ENCODE assay signal across 15 cellular contexts in the genomic region with DNA sequence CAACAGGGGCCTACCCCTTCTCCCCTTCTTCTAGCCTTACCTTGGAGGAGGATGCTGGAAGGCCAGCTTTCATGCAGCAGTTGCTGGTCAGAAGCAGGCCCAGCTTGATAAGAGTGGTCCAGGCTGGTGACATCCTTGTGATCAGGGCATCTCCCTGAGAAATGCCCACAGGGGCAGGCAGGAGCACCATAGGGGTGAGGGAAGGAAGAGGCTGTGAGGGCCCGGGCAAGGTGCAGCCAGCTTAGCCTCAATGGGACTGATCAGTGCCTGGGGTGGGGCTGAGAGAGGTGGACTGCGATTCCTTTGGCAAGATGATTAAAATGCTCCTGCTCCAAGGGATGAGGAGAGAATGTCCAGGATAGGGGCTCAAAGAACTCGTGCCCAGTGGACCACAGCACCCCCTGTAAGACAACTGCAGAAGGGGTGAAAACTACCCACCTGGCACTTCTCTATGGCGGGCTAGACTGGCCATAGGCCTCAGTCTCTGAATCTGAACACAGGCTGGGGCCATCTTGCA. TPM values are rescaled to one million over a fixed set of nuclear protein-coding genes. Genes with fewer than 3 reads are reported as not detected.
DNase-seq lines count a peak whose midpoint lies in the region; ATAC-seq and TF ChIP-seq lines count a peak whose summit lies in the region.
"Had no signal": no experiment of that assay in that cellular context is flagged by ENCODE, and none has a peak within 500 bp of the region (broad histone marks: within the 10 kb centered on the region; RNA-seq: fewer than 3 reads in every experiment).

No MANE protein-coding gene starts in this region.

- H3K27me3 Mint-ChIP-seq in activated naive CD8-positive, alpha-beta T cell treated with anti-CD3 and anti-CD28 coated beads, Interleukin-2, amount 50 U/mL, for 24 hours = no peaks in the 10 kb centered on the region
- no peaks in the 10 kb centered on the region for H3K27me3 Mint-ChIP-seq in natural killer cell treated with Interleukin-12 subunit alpha and Interleukin-12 subunit beta and Interleukin-15 and Interleukin-18, amount 100 ng/mL, for 72 hours
- H3K27me3 Mint-ChIP-seq: stimulated activated naive CD8-positive, alpha-beta T cell treated with anti-CD3 and anti-CD28 coated beads, Interleukin-15, Interleukin-2, amounts not matched to agents 100 ng/mL and 50 ng/mL, for 24 hours had no signal

- intact Hi-C loops in cardiac septum (cut with DNase I) (no loop called here), Right ventricle myocardium superior (cut with DNase I) (loop anchor here (5.0 to 10.0 kb wide), 2 partner anchors 53 to 120 kb away; a partner anchor contains a TSS), upper lobe of right lung (cut with DNase I) (no loop called here)

- H3K36me3 ChIP-seq in upper lobe of right lung (peaks cover 42% of the 10 kb centered on the region), Karpas-422 (ENCODE audit: insufficient read depth, low read length) (peaks cover 21% of the 10 kb centered on the region)

- peaks cover 20% of the 10 kb centered on the region for H3K4me1 ChIP-seq in upper lobe of right lung
- H3K4me1 ChIP-seq in Karpas-422 (ENCODE audit: low read length) = peaks cover 18% of the 10 kb centered on the region

- no peak for TF ChIP-seq CTCF in upper lobe of right lung (IDR thresholded peaks at IDR 0.05)

- H3K27ac ChIP-seq in upper lobe of right lung = no peak overlapping the region
- H3K27ac ChIP-seq in Karpas-422 (ENCODE audit: low read length) = no peak overlapping the region
- H3K27ac ChIP-seq: C4-2B had no signal

- H3K9me3 Mint-ChIP-seq in activated naive CD8-positive, alpha-beta T cell treated with anti-CD3 and anti-CD28 coated beads, Interleukin-2, amount 50 U/mL, for 24 hours = no peaks in the 10 kb centered on the region
- no peaks in the 10 kb centered on the region for H3K9me3 Mint-ChIP-seq in natural killer cell treated with Interleukin-12 subunit alpha and Interleukin-12 subunit beta and Interleukin-15 and Interleukin-18, amount 100 ng/mL, for 72 hours
- H3K9me3 Mint-ChIP-seq: stimulated activated naive CD8-positive, alpha-beta T cell treated with anti-CD3 and anti-CD28 coated beads, Interleukin-15, Interleukin-2, amounts not matched to agents 100 ng/mL and 50 ng/mL, for 24 hours had no signal

- no peak overlapping the region for H3K4me3 ChIP-seq in upper lobe of right lung
- no peak overlapping the region for H3K4me3 ChIP-seq in Karpas-422 (ENCODE audit: low read length)
- H3K4me3 ChIP-seq: hepatocyte had no signal

- H3K9me2 ChIP-seq in Karpas-422 (replicated peaks; ENCODE audit: insufficient read depth, low read length) = no peaks in the 10 kb centered on the region

- H3K27me3 ChIP-seq in upper lobe of right lung = no peaks in the 10 kb centered on the region
- H3K27me3 ChIP-seq in Karpas-422 (ENCODE audit: low read length) = no peaks in the 10 kb centered on the region
- H3K27me3 ChIP-seq: hepatocyte had no signal

- peak; percentile 50 for DNase-seq in cardiac septum (ENCODE audit: low spot score)
- DNase-seq in Right ventricle myocardium superior = no peak
- no peak for DNase-seq in activated naive CD8-positive, alpha-beta T cell treated with anti-CD3 and anti-CD28 coated beads, Interleukin-2, amount 50 U/mL, for 24 hours
- no peak for DNase-seq in natural killer cell treated with Interleukin-12 subunit alpha and Interleukin-12 subunit beta and Interleukin-15 and Interleukin-18, amount 100 ng/mL, for 72 hours (ENCODE audit: low spot score)
- DNase-seq in upper lobe of right lung = peak; percentile 57
- no peak for DNase-seq in HT-29 (ENCODE audit: low spot score)
- no peak for DNase-seq in RPMI8226
- DNase-seq in Karpas-422 = no peak
- DNase-seq: activated CD4-positive, alpha-beta T cell treated with anti-CD3 and anti-CD28 coated beads, Interleukin-2, amount 50 U/mL, for 48 hours; anterior cingulate cortex; NCI-H2171 had no signal

- H3K4me3 Mint-ChIP-seq in activated naive CD8-positive, alpha-beta T cell treated with anti-CD3 and anti-CD28 coated beads, Interleukin-2, amount 50 U/mL, for 24 hours = no peak overlapping the region
- peak overlapping the region; percentile 17 for H3K4me3 Mint-ChIP-seq in natural killer cell treated with Interleukin-12 subunit alpha and Interleukin-12 subunit beta and Interleukin-15 and Interleukin-18, amount 100 ng/mL, for 72 hours
- H3K4me3 Mint-ChIP-seq: stimulated activated naive CD8-positive, alpha-beta T cell treated with anti-CD3 and anti-CD28 coated beads, Interleukin-15, Interleukin-2, amounts not matched to agents 100 ng/mL and 50 ng/mL, for 24 hours had no signal

- H3K27ac Mint-ChIP-seq in activated naive CD8-positive, alpha-beta T cell treated with anti-CD3 and anti-CD28 coated beads, Interleukin-2, amount 50 U/mL, for 24 hours = peak overlapping the region; percentile 72
- no peak overlapping the region for H3K27ac Mint-ChIP-seq in natural killer cell treated with Interleukin-12 subunit alpha and Interleukin-12 subunit beta and Interleukin-15 and Interleukin-18, amount 100 ng/mL, for 72 hours

- H3K36me3 Mint-ChIP-seq in activated naive CD8-positive, alpha-beta T cell treated with anti-CD3 and anti-CD28 coated beads, Interleukin-2, amount 50 U/mL, for 24 hours (ENCODE audit: low read depth) = peaks cover 33% of the 10 kb centered on the region
- peaks cover 27% of the 10 kb centered on the region for H3K36me3 Mint-ChIP-seq in natural killer cell treated with Interleukin-12 subunit alpha and Interleukin-12 subunit beta and Interleukin-15 and Interleukin-18, amount 100 ng/mL, for 72 hours

- no peak overlapping the region for H3K9ac ChIP-seq in Karpas-422 (ENCODE audit: low read length)
- H3K9ac ChIP-seq: parathyroid adenoma had no signal

- H3K9me3 ChIP-seq in upper lobe of right lung (no peaks in the 10 kb centered on the region), Karpas-422 (ENCODE audit: low read length) (no peaks in the 10 kb centered on the region)

- H3K79me2 ChIP-seq in Karpas-422 (ENCODE audit: low read length) = peaks cover 14% of the 10 kb centered on the region

- peaks cover 32% of the 10 kb centered on the region for H4K20me1 ChIP-seq in Karpas-422 (ENCODE audit: insufficient read depth, low read depth, low read length)

- H3K4me1 Mint-ChIP-seq in activated naive CD8-positive, alpha-beta T cell treated with anti-CD3 and anti-CD28 coated beads, Interleukin-2, amount 50 U/mL, for 24 hours = peaks cover 26% of the 10 kb centered on the region
- peaks cover 34 to 40% of the 10 kb centered on the region in 2 donors for H3K4me1 Mint-ChIP-seq in natural killer cell treated with Interleukin-12 subunit alpha and Interleukin-12 subunit beta and Interleukin-15 and Interleukin-18, amount 100 ng/mL, for 72 hours (ENCODE audit: low read depth in 2 of 2)

- H2AFZ ChIP-seq in Karpas-422 (ENCODE audit: low read length) = no peak overlapping the region
- H2AFZ ChIP-seq: hepatocyte, parathyroid adenoma had no signal

- H3K4me2 ChIP-seq in Karpas-422 (ENCODE audit: low read depth, low read length, poor library complexity, severe bottlenecking) = no peak overlapping the region
- H3K4me2 ChIP-seq: hepatocyte had no signal

- no peak for ATAC-seq in Right ventricle myocardium superior (ENCODE audit: poor library complexity)
- ATAC-seq in activated naive CD8-positive, alpha-beta T cell treated with anti-CD3 and anti-CD28 coated beads, Interleukin-2, amount 50 U/mL, for 24 hours = no peak
- ATAC-seq in natural killer cell treated with Interleukin-12 subunit alpha and Interleukin-12 subunit beta and Interleukin-15 and Interleukin-18, amount 100 ng/mL, for 72 hours = no peak
- ATAC-seq in upper lobe of right lung = no peak

RNA-seq across cellular contexts. Expression of a gene that starts 9.5 kb away (rescaled TPM):
- 11.5 TPM for total RNA-seq in cardiac septum
- 23.3 TPM for total RNA-seq in Right ventricle myocardium superior
- total RNA-seq in natural killer cell treated with Interleukin-12 subunit alpha and Interleukin-12 subunit beta and Interleukin-15 and Interleukin-18, amount 100 ng/mL, for 72 hours = 10 to 100 TPM; 13.7 to 31.1 TPM
- 31.6 TPM for total RNA-seq in upper lobe of right lung
- 40.8 and 41.8 TPM in 2 replicates for total RNA-seq in HT-29 (2014; rRNA removed; shearing (Covaris generic))
- total RNA-seq in Karpas-422 (2014; rRNA removed; shearing (Covaris generic); ENCODE audit: low replicate concordance) = 23.9 and 28.3 TPM in 2 replicates

RNA-seq across cellular contexts. Expression of a gene that starts 10.1 kb away (rescaled TPM):
- total RNA-seq in cardiac septum (16.8 TPM), Right ventricle myocardium superior (14.3 TPM), upper lobe of right lung (27.1 TPM)
- total RNA-seq in natural killer cell treated with Interleukin-12 subunit alpha and Interleukin-12 subunit beta and Interleukin-15 and Interleukin-18, amount 100 ng/mL, for 72 hours = 10 to 100 TPM; 30.6 to 39.8 TPM
- 23.6 and 24.9 TPM in 2 replicates for total RNA-seq in HT-29 (2014; rRNA removed; shearing (Covaris generic))
- total RNA-seq in Karpas-422 (2014; rRNA removed; shearing (Covaris generic); ENCODE audit: low replicate concordance) = 22.9 and 49.0 TPM in 2 replicates

RNA-seq across cellular contexts. Expression of a gene that starts 53.3 kb away (rescaled TPM):
- total RNA-seq in cardiac septum = 5.7 TPM
- total RNA-seq in Right ventricle myocardium superior = 9.4 TPM
- total RNA-seq in natural killer cell treated with Interleukin-12 subunit alpha and Interleukin-12 subunit beta and Interleukin-15 and Interleukin-18, amount 100 ng/mL, for 72 hours = under 1 TPM in 1 of 2 donors, not detected in 1; 0.90 TPM
- total RNA-seq in upper lobe of right lung = 82.2 TPM
- total RNA-seq in HT-29 (2014; rRNA removed; shearing (Covaris generic)) = 224 and 281 TPM in 2 replicates
- 0.11 and 0.19 TPM in 2 replicates for total RNA-seq in Karpas-422 (2014; rRNA removed; shearing (Covaris generic); ENCODE audit: low replicate concordance)

Comparison
In these comparisons a context has a peak if more than half of its experiments do, and no peak if none do; other contexts are left out.
1. DNase-seq: peak in cardiac septum (single experiment) and upper lobe of right lung (single experiment); none in Right ventricle myocardium superior (single experiment), activated naive CD8-positive, alpha-beta T cell treated with anti-CD3 and anti-CD28 coated beads, Interleukin-2, amount 50 U/mL, for 24 hours (single experiment), natural killer cell treated with Interleukin-12 subunit alpha and Interleukin-12 subunit beta and Interleukin-15 and Interleukin-18, amount 100 ng/mL, for 72 hours (single experiment), HT-29 (single experiment), RPMI8226 (single experiment) and Karpas-422 (single experiment).